In the genomic region with DNA sequence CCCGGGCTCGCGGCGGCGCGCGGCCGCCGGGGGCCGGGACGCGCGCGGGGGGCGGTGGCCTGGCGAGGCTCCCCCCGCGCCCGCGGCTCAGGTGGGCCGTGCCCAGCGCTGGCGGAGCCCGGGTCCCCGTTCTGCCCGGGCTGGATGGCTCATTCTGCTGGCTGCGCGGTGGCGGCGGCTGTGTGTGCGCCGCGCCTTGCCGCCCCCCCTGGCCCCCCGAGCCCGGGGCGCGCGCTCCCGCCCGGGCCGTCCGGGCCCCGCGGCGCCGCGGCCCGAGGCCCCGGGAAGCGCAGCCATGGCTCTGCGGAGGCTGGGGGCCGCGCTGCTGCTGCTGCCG, we compare ENCODE assay signal across 8 cellular contexts. TPM values are rescaled to one million over a fixed set of nuclear protein-coding genes. Genes with fewer than 3 reads are reported as not detected.
DNase-seq lines count a peak whose midpoint lies in the region; ATAC-seq and TF ChIP-seq lines count a peak whose summit lies in the region.

EPHB2 (plus strand) TSS at position 152 of the 337 bp plus-strand sequence; CDS start at position 296, 144 bp downstream.

- no peaks in the 10 kb centered on the region for H3K9me2 ChIP-seq in neural cell (ENCODE audit: insufficient read depth, low read length)

- peaks cover 10 to 14% (median 12%) of the 10 kb centered on the region in 3 donors for H3K4me1 Mint-ChIP-seq in IgD-negative memory B cell
- H3K4me1 Mint-ChIP-seq in activated CD8-positive, alpha-beta T cell treated with anti-CD3 and anti-CD28 coated beads for 36 hours (ENCODE audit: low read depth): peaks cover 11% of the 10 kb centered on the region

- intact Hi-C loops in activated CD8-positive, alpha-beta T cell treated with anti-CD3 and anti-CD28 coated beads for 36 hours (cut with micrococcal nuclease): no loop called here

- no peaks in the 10 kb centered on the region for H3K36me3 Mint-ChIP-seq in IgD-negative memory B cell
- no peaks in the 10 kb centered on the region for H3K36me3 Mint-ChIP-seq in activated CD8-positive, alpha-beta T cell treated with anti-CD3 and anti-CD28 coated beads for 36 hours (ENCODE audit: low read depth)

- peak within 1 kb of the TSS; percentile 89 for H3K4me2 ChIP-seq in neural cell (ENCODE audit: low read length)

- no peaks in the 10 kb centered on the region for H3K27me3 ChIP-seq in neural cell (ENCODE audit: insufficient read depth, low read depth, low read length)

- no peaks in the 10 kb centered on the region for H3F3A ChIP-seq in neural cell (ENCODE audit: insufficient read depth, low read length, poor library complexity, severe bottlenecking)

- POLR2A ChIA-PET in activated CD8-positive, alpha-beta T cell treated with anti-CD3 and anti-CD28 coated beads for 36 hours (lab: Charles Lee): no interaction called here

- H3K9me3 Mint-ChIP-seq in IgD-negative memory B cell: peaks cover 0 to 5% (median 0%) of the 10 kb centered on the region in 3 donors
- H3K9me3 Mint-ChIP-seq in activated CD8-positive, alpha-beta T cell treated with anti-CD3 and anti-CD28 coated beads for 36 hours: no peaks in the 10 kb centered on the region

- CTCF ChIA-PET in activated CD8-positive, alpha-beta T cell treated with anti-CD3 and anti-CD28 coated beads for 36 hours (lab: Charles Lee): no interaction called here

- H2AFZ ChIP-seq in neural cell (ENCODE audit: low read depth, low read length): peak within 1 kb of the TSS; percentile 80

- no peak for TF ChIP-seq EP300 in neural cell (conservative IDR thresholded peaks at IDR 0.05; ENCODE audit: poor library complexity, severe bottlenecking)

- no peaks in the 10 kb centered on the region for H3K9me3 ChIP-seq in neural cell (ENCODE audit: low read length)

- DNase-seq in Daoy (ENCODE audit: low read depth) (peak; percentile 76), fibroblast of pulmonary artery (ENCODE audit: low read depth) (no peak), kidney glomerular epithelial cell (lab: John Stamatoyannopoulos, UW) (no peak), SW480 (ENCODE audit: low spot score) (no peak)
- peak; percentile 42 for DNase-seq in activated CD8-positive, alpha-beta T cell treated with anti-CD3 and anti-CD28 coated beads for 36 hours

- H3K36me3 ChIP-seq in neural cell (ENCODE audit: insufficient read depth, low read length): no peaks in the 10 kb centered on the region

- peak within 1 kb of the TSS; percentile 54 for H3K4me3 ChIP-seq in fibroblast of pulmonary artery (replicated peaks; ENCODE audit: low read depth, low read length)
- H3K4me3 ChIP-seq in neural cell (ENCODE audit: low read length): peak within 1 kb of the TSS; percentile 87

- H3K4me3 Mint-ChIP-seq in IgD-negative memory B cell: peak within 1 kb of the TSS; percentile 70 to 89 (median 82)
- peak within 1 kb of the TSS; percentile 43 for H3K4me3 Mint-ChIP-seq in activated CD8-positive, alpha-beta T cell treated with anti-CD3 and anti-CD28 coated beads for 36 hours

- TF ChIP-seq RAD21 in neural cell (conservative IDR thresholded peaks at IDR 0.05): no peak

- peak within 1 kb of the TSS in 2 of 3 donors; percentile 35 to 53 for H3K27ac Mint-ChIP-seq in IgD-negative memory B cell
- no peak within 1 kb of the TSS for H3K27ac Mint-ChIP-seq in activated CD8-positive, alpha-beta T cell treated with anti-CD3 and anti-CD28 coated beads for 36 hours

- peaks cover 50% of the 10 kb centered on the region for H3K27me3 Mint-ChIP-seq in IgD-negative memory B cell
- H3K27me3 Mint-ChIP-seq in activated CD8-positive, alpha-beta T cell treated with anti-CD3 and anti-CD28 coated beads for 36 hours: peaks cover 53% of the 10 kb centered on the region

- TF ChIP-seq CTCF in activated CD8-positive, alpha-beta T cell treated with anti-CD3 and anti-CD28 coated beads for 36 hours (IDR thresholded peaks at IDR 0.05): no peak
- no peak for TF ChIP-seq CTCF in fibroblast of pulmonary artery (IDR thresholded peaks at IDR 0.05; ENCODE audit: low read length, missing control alignments)
- no peak for TF ChIP-seq CTCF in neural cell (IDR thresholded peaks at IDR 0.05; ENCODE audit: poor library complexity, severe bottlenecking)

- peak within 1 kb of the TSS; percentile 89 for H3K9ac ChIP-seq in neural cell (ENCODE audit: low read length)

- peak within 1 kb of the TSS; percentile 92 for H3K27ac ChIP-seq in neural cell (ENCODE audit: low read length)

- H3K79me2 ChIP-seq in neural cell (replicated peaks; ENCODE audit: insufficient read depth, low read length): peaks cover 37% of the 10 kb centered on the region

- peaks cover 7% of the 10 kb centered on the region for H4K20me1 ChIP-seq in neural cell (ENCODE audit: insufficient read depth)

- ATAC-seq in activated CD8-positive, alpha-beta T cell treated with anti-CD3 and anti-CD28 coated beads for 36 hours: peak; percentile 70
- no peak for ATAC-seq in GM18873 (IDR thresholded peaks at IDR 0.05; ENCODE audit: low FRiP score, unreplicated experiment)

TF ChIP-seq in neural cell, 6 proteins besides CTCF, POLR2A, EP300 and RAD21:
- TF ChIP-seq POLR2AphosphoS5 (IDR thresholded peaks at IDR 0.05) (peak; percentile 77), REST (IDR thresholded peaks at IDR 0.05; ENCODE audit: borderline replicate concordance) (no peak)

RNA-seq across cellular contexts. Expression of gene EPHB2, which starts in this region (rescaled TPM):
- total RNA-seq in Daoy (2014; rRNA removed; shearing (Covaris generic)): 80.0 and 94.2 TPM in 2 replicates
- polyA plus RNA-seq in IgD-negative memory B cell: not detected
- under 1 TPM in 1 of 2 experiments, not detected in 1; 0.13 TPM for total RNA-seq in activated CD8-positive, alpha-beta T cell treated with anti-CD3 and anti-CD28 coated beads for 36 hours
- 22.8 and 32.7 TPM in 2 replicates for polyA plus RNA-seq in neural cell
- polyA minus RNA-seq in neural cell: 83.3 and 94.8 TPM in 2 replicates

Comparison
In these comparisons a context has a peak if more than half of its experiments do, and no peak if none do; other contexts are left out.
1. RNA of gene EPHB2 (total RNA-seq): 80.0 to 94.2 TPM in Daoy; 0.13 TPM in activated CD8-positive, alpha-beta T cell treated with anti-CD3 and anti-CD28 coated beads for 36 hours; every median in the first group is over 10 times any median in the second.
2. RNA of gene EPHB2 (polyA plus RNA-seq): 22.8 to 32.7 TPM in neural cell; not detected in IgD-negative memory B cell (single experiment); every median in the first group is over 10 times any median in the second.
3. Peak in DNase-seq and ATAC-seq in activated CD8-positive, alpha-beta T cell treated with anti-CD3 and anti-CD28 coated beads for 36 hours; RNA of the gene not detected or under 1 TPM.